Comparison of ENCODE assay signal across 8 cellular contexts in the genomic region with DNA sequence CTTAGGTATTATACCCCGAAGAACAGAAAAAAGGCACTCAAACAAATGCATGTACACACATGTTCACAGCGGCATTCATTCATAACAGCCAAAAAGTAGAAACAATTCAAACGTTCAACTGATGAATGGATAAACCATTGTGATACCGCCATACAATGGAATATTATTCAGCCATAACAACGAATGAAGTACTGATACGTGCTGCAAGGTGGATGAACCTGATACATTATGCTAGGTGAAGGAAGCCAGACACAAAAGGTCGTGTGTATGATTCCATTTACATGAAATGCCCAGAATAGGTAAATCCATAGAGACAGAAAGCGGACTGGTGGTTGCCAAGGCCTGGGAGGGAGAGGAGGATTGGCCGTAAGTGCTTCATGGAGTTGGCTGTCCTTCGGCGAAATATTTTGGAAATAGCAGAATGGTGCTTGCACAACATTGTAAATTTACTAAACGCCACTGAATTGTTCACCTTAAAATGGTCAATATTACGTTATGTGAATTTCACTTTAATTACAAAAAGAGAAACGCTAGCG.
DNase-seq lines count a peak whose midpoint lies in the region; ATAC-seq, FAIRE-seq and TF ChIP-seq lines count a peak whose summit lies in the region.

No MANE protein-coding gene starts in this region.

- H3K36me3 Mint-ChIP-seq in CD8-positive, alpha-beta T cell, result peaks cover 34% of the 10 kb centered on the region

- no peaks in the 10 kb centered on the region for H3K27me3 ChIP-seq in CD8-positive, alpha-beta T cell (ENCODE audit: insufficient read depth, low read length)
- H3K27me3 ChIP-seq in WERI-Rb-1 (ENCODE audit: insufficient read depth, low read depth, severe bottlenecking), result no peaks in the 10 kb centered on the region
- no peaks in the 10 kb centered on the region for H3K27me3 ChIP-seq in foreskin keratinocyte
- H3K27me3 ChIP-seq in pancreas, result no peaks in the 10 kb centered on the region

- POLR2A ChIA-PET in CD8-positive, alpha-beta T cell (lab: Charles Lee), result interaction anchor here (0.8 to 2.5 kb wide), 9 partner anchors 31 to 857 kb away, joined by 3 to 10 read pairs (median 4); a partner anchor contains a TSS

- CTCF ChIA-PET in CD8-positive, alpha-beta T cell (lab: Charles Lee), result interaction anchor here (0.9 kb wide), 1 partner anchor 46 kb away, joined by 4 read pairs; no protein-coding TSS in a partner anchor

- peak overlapping the region; percentile 57 for H3K27ac ChIP-seq in CD8-positive, alpha-beta T cell (ENCODE audit: low read depth, low read length)
- H3K27ac ChIP-seq in WERI-Rb-1 (peak overlapping the region; percentile 52), foreskin keratinocyte (peak overlapping the region; percentile 56), pancreas (peak overlapping the region; percentile 49 to 92 (median 81))

- peak overlapping the region; percentile 94 for H3K4me3 Mint-ChIP-seq in CD8-positive, alpha-beta T cell

- H3K27me3 Mint-ChIP-seq in CD8-positive, alpha-beta T cell (ENCODE audit: low read depth), result no peaks in the 10 kb centered on the region

- intact Hi-C loops in CD8-positive, alpha-beta T cell (cut with DNase I, micrococcal nuclease), result loop anchor here (1.0 to 10.0 kb wide), 18 partner anchors 21 to 1111 kb away; a partner anchor contains a TSS
- intact Hi-C loops in pancreas (cut with DNase I), result no loop called here

- H3K9me3 Mint-ChIP-seq in CD8-positive, alpha-beta T cell, result no peaks in the 10 kb centered on the region

- no peaks in the 10 kb centered on the region for H3K9me3 ChIP-seq in CD8-positive, alpha-beta T cell (ENCODE audit: low read length)
- H3K9me3 ChIP-seq in WERI-Rb-1 (ENCODE audit: severe bottlenecking) (no peaks in the 10 kb centered on the region), pancreas (no peaks in the 10 kb centered on the region)

- ATAC-seq in CD8-positive, alpha-beta T cell, result no peak
- peak; percentile 8 for ATAC-seq in GM19043 (IDR thresholded peaks at IDR 0.05; ENCODE audit: low read depth, unreplicated experiment)
- ATAC-seq in HG03354 (IDR thresholded peaks at IDR 0.05; ENCODE audit: poor library complexity, severe bottlenecking, unreplicated experiment), result peak; percentile 10
- ATAC-seq in foreskin keratinocyte, result peak; percentile 21
- peak; percentile 14 to 26 (median 22) for ATAC-seq in pancreas

- peaks cover 35% of the 10 kb centered on the region for H3K4me1 ChIP-seq in CD8-positive, alpha-beta T cell (ENCODE audit: insufficient read depth, low read length)
- H3K4me1 ChIP-seq in foreskin keratinocyte, result peaks cover 31% of the 10 kb centered on the region
- peaks cover 0 to 14% (median 13%) of the 10 kb centered on the region in 3 donors for H3K4me1 ChIP-seq in pancreas

- no peak for DNase-seq in CD8-positive, alpha-beta T cell
- DNase-seq in WERI-Rb-1 (no peak), foreskin keratinocyte (peak; percentile 45 to 71), pancreas (no peak), AG20443 (ENCODE audit: low spot score) (no peak), NCI-H1694 (lab: John Stamatoyannopoulos, UW) (no peak)

- peaks cover 10% of the 10 kb centered on the region for H3K36me3 ChIP-seq in CD8-positive, alpha-beta T cell (ENCODE audit: insufficient read depth, low read length)
- peaks cover 25% of the 10 kb centered on the region for H3K36me3 ChIP-seq in WERI-Rb-1
- peaks cover 0 to 5% (median 0%) of the 10 kb centered on the region in 3 donors for H3K36me3 ChIP-seq in pancreas

- peaks cover 66% of the 10 kb centered on the region for H3K4me1 Mint-ChIP-seq in CD8-positive, alpha-beta T cell (ENCODE audit: low read depth)

- peak overlapping the region; percentile 98 for H3K27ac Mint-ChIP-seq in CD8-positive, alpha-beta T cell

- no peak for TF ChIP-seq CTCF in CD8-positive, alpha-beta T cell (IDR thresholded peaks at IDR 0.05)
- no peak for TF ChIP-seq CTCF in WERI-Rb-1 (IDR thresholded peaks at IDR 0.05; ENCODE audit: low read depth, low read length)
- TF ChIP-seq CTCF in foreskin keratinocyte (conservative IDR thresholded peaks at IDR 0.05), result no peak
- TF ChIP-seq CTCF in pancreas (IDR thresholded peaks at IDR 0.05), result no peak

- peak overlapping the region; percentile 60 for H3K4me3 ChIP-seq in CD8-positive, alpha-beta T cell (ENCODE audit: low read depth, low read length)
- H3K4me3 ChIP-seq in WERI-Rb-1 (ENCODE audit: low read depth, low read length) (peak overlapping the region; percentile 94), pancreas (peak overlapping the region; percentile 57 to 75 (median 60))

- WGBS in pancreas, 2 donors, result 24 to 26% methylated on average over 15 of the region's 15 CpGs

- no peak for FAIRE-seq in pancreas (lab: Jason Lieb, UNC)

Comparison
In these comparisons a context has a peak if more than half of its experiments do, and no peak if none do; other contexts are left out.
1. DNase-seq: peak in foreskin keratinocyte (2 of 2); none in CD8-positive, alpha-beta T cell (0 of 7), WERI-Rb-1 (single experiment), pancreas (0 of 6), AG20443 (single experiment) and NCI-H1694 (single experiment).
2. intact Hi-C loops: an anchor here in CD8-positive, alpha-beta T cell (1.0 to 10.0 kb wide); none called in pancreas.
3. Peak in every context shown above with its lines, with median percentiles within 50 percentile points of each other: H3K27ac ChIP-seq and H3K4me3 ChIP-seq.